Comparison of ENCODE assay signal across 14 cellular contexts in genomic region chr14:104784846-104785707, GRCh38. TPM values are rescaled to one million over a fixed set of nuclear protein-coding genes. Genes with fewer than 3 reads are reported as not detected.
DNase-seq lines count a peak whose midpoint lies in the region; ATAC-seq and TF ChIP-seq lines count a peak whose summit lies in the region.
"Had no signal": no experiment of that assay in that cellular context is flagged by ENCODE, and none has a peak within 500 bp of the region (broad histone marks: within the 10 kb centered on the region; RNA-seq: fewer than 3 reads in every experiment).

No MANE protein-coding gene starts in this region.

- intact Hi-C loops in stomach (cut with DNase I; ENCODE audit: low total_unique reads) = no loop called here

- H3K27ac ChIP-seq in stomach = peak overlapping the region in 3 of 5 donors; percentile 32 to 61 (median 61)

- no peaks in the 10 kb centered on the region for H3K9me3 ChIP-seq in stomach
- H3K9me3 ChIP-seq: esophagus squamous epithelium had no signal

- no peak for ATAC-seq in GM18907 (IDR thresholded peaks at IDR 0.05; ENCODE audit: unreplicated experiment)

- H3K4me3 ChIP-seq in stomach = no peak overlapping the region
- H3K4me3 ChIP-seq: esophagus squamous epithelium had no signal

- TF ChIP-seq POLR2A in stomach (IDR thresholded peaks at IDR 0.05) = no peak

- H3K36me3 ChIP-seq in stomach = peaks cover 5 to 73% (median 60%) of the 10 kb centered on the region in 4 donors

- H3K27me3 ChIP-seq in stomach = no peaks in the 10 kb centered on the region
- H3K27me3 ChIP-seq: esophagus squamous epithelium had no signal

- peaks cover 55 to 72% (median 68%) of the 10 kb centered on the region in 4 donors for H3K4me1 ChIP-seq in stomach

- no peak for TF ChIP-seq EP300 in stomach (IDR thresholded peaks at IDR 0.05)

- 47 to 67% (median 65%) methylated on average over 14 to 36 of the region's 36 CpGs for WGBS in stomach, 5 donors

- DNase-seq in NCI-H2107 (lab: John Stamatoyannopoulos, UW) = peak; percentile 43
- no peak for DNase-seq in NCI-H2107 treated with DMSO at 0.1 percent for 48 hours (lab: John Stamatoyannopoulos, UW; ENCODE audit: unreplicated experiment)
- DNase-seq in NCI-H2227 treated with DMSO at 0.1 percent for 48 hours (lab: John Stamatoyannopoulos, UW) = peak; percentile 21
- DNase-seq in dermis blood vessel endothelial cell = peak; percentile 44
- peak; percentile 59 for DNase-seq in stomach
- DNase-seq in stimulated activated CD4-positive, alpha-beta T cell treated with anti-CD3 and anti-CD28 coated beads, Interleukin-1b, Interleukin-23, amount 100 ng/mL, for 48 hours = no peak
- no peak for DNase-seq in germinal center (ENCODE audit: low spot score)
- DNase-seq: 8988T; activated CD4-positive, CD25-positive, alpha-beta regulatory T cell; esophagus squamous epithelium; hippocampal formation; NCI-H2029 treated with DMSO at 0.1 percent for 48 hours; stimulated activated naive CD4-positive, alpha-beta T cell treated with Interleukin-2 at 50 U/mL for 16 hours had no signal

- no peak for TF ChIP-seq CTCF in stomach (IDR thresholded peaks at IDR 0.05)

RNA-seq across cellular contexts. Expression of gene AKT1, which starts 10.5 kb away (rescaled TPM):
- total RNA-seq in dermis blood vessel endothelial cell (163 and 236 TPM in 2 replicates), stomach (100 to 1,000 TPM in 4 of 5 donors, 10 to 100 TPM in 1; 85.2 to 292 (median 119) TPM)
- 100 to 1,000 TPM; 100 to 123 (median 107) TPM for polyA plus RNA-seq in stomach

RNA-seq across cellular contexts. Expression of gene ZBTB42, which starts 15.8 kb away (rescaled TPM):
- total RNA-seq in dermis blood vessel endothelial cell (5.1 and 7.0 TPM in 2 replicates), stomach (10 to 100 TPM in 3 of 5 donors, 1 to 10 TPM in 2; 4.7 to 59.7 (median 13.2) TPM)
- 1 to 10 TPM; 4.6 to 7.9 (median 5.5) TPM for polyA plus RNA-seq in stomach

RNA-seq across cellular contexts. Expression of gene SIVA1, which starts 32.1 kb away (rescaled TPM):
- total RNA-seq in dermis blood vessel endothelial cell (115 and 214 TPM in 2 replicates), stomach (100 to 1,000 TPM in 4 of 5 donors, 10 to 100 TPM in 1; 73.3 to 366 (median 252) TPM)
- 100 to 1,000 TPM; 200 to 247 (median 213) TPM for polyA plus RNA-seq in stomach

Comparison
In these comparisons a context has a peak if more than half of its experiments do, and no peak if none do; other contexts are left out.
1. DNase-seq: peak in NCI-H2107 (single experiment), NCI-H2227 treated with DMSO at 0.1 percent for 48 hours (single experiment), dermis blood vessel endothelial cell (single experiment) and stomach (single experiment); none in NCI-H2107 treated with DMSO at 0.1 percent for 48 hours (single experiment), stimulated activated CD4-positive, alpha-beta T cell treated with anti-CD3 and anti-CD28 coated beads, Interleukin-1b, Interleukin-23, amount 100 ng/mL, for 48 hours (single experiment) and germinal center (single experiment).